In the genomic region with DNA sequence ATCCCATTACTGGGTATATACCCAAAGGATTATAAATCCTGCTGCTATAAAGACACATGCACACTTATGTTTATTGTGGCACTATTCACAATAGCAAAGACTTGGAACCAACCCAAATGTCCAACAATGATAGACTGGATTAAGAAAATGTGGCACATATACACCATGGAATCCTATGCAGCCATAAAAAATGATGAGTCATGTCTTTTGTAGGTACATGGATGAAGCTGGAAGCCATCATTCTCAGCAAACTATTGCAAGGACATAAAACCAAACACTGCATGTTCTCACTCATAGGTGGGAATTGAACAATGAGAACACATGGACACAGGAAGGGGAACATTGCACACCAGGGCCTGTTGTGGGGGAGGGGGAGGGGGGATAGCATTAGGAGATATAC, we compare ENCODE assay signal across 4 cellular contexts. TPM values are rescaled to one million over a fixed set of nuclear protein-coding genes. Genes with fewer than 3 reads are reported as not detected.
"Had no signal": no experiment of that assay in that cellular context is flagged by ENCODE, and none has a peak within 500 bp of the region (broad histone marks: within the 10 kb centered on the region; RNA-seq: fewer than 3 reads in every experiment).

No MANE protein-coding gene starts in this region.

RNA-seq across cellular contexts. Expression of a gene that starts 28.4 kb away (rescaled TPM):
- total RNA-seq: kidney epithelial cell; mononuclear cell; naive thymus-derived CD4-positive, alpha-beta T cell had no signal
- polyA plus RNA-seq: immature natural killer cell; naive thymus-derived CD4-positive, alpha-beta T cell had no signal
